In the genomic region with DNA sequence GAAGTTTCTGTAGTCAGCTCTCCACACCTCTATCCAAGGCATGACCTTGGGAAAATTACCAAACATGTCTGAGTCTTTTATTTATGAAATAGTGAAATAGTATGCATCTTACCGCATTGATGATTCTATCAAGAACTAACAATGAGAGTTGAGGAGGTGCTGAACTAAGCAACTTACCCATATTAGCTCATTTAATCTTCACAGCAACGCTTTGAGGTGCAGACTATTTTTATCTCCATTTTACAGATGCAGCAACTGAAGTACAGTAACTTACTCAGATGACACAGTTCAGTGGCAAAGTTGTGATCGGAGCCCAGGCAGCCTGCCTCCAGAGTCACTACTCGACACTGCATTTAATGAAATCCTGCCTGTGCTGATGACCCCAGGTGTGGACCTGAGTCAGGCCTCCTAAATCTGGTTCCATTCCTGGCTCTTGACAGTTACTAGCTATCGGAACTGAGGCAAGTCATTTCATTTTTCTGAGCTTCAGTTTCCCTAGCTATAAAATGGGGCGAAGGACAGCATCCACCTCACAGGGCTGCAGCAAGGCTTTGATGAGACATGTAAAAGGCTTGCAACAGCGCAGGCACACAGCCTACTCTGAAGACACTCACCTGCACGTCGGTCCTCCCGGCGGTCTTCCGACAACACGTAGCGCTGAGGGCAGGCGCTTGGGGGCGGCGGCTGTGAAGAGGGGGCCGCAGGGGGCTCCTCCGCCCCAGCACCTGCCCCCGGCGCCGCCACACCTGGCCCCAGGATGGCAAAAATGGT, we compare ENCODE assay signal across 8 cellular contexts. TPM values are rescaled to one million over a fixed set of nuclear protein-coding genes. Genes with fewer than 3 reads are reported as not detected.
A peak's percentile ranks its signal among the peaks of the same experiment; 100 is the strongest.
DNase-seq lines count a peak whose midpoint lies in the region; ATAC-seq, FAIRE-seq and TF ChIP-seq lines count a peak whose summit lies in the region.

No MANE protein-coding gene starts in this region.

- DNase-seq in NB4 (ENCODE audit: low read depth), result no peak
- DNase-seq in GOT3 (lab: John Stamatoyannopoulos, UW), result no peak
- no peak for DNase-seq in GM12891 (ENCODE audit: insufficient read length, low spot score)

- H3K9me3 ChIP-seq in BLaER1 treated with 17β-estradiol and CSF1 and Interleukin-3, amounts not matched to agents 10 nM and 100 nM (replicated peaks in 1 of 11), result no peaks in the 10 kb centered on the region

- peak overlapping the region; percentile 97 for H3K4me3 Mint-ChIP-seq in dendritic cell treated with granulocyte-macrophage colony-stimulating factor and Interleukin-4, amounts not matched to agents 40 ng/mL and 50 ng/mL, for 4 days
- H3K4me3 Mint-ChIP-seq in nephron, result peak overlapping the region; percentile 55 to 78 (median 78)

- H3K36me3 Mint-ChIP-seq in dendritic cell treated with granulocyte-macrophage colony-stimulating factor and Interleukin-4, amounts not matched to agents 40 ng/mL and 50 ng/mL, for 4 days (ENCODE audit: low read depth), result peaks cover 50% of the 10 kb centered on the region
- peaks cover 23% of the 10 kb centered on the region for H3K36me3 Mint-ChIP-seq in nephron (ENCODE audit: low read depth)

- peaks cover 38% of the 10 kb centered on the region for H3K4me1 Mint-ChIP-seq in dendritic cell treated with granulocyte-macrophage colony-stimulating factor and Interleukin-4, amounts not matched to agents 40 ng/mL and 50 ng/mL, for 4 days (ENCODE audit: low read depth)
- H3K4me1 Mint-ChIP-seq in nephron, result peaks cover 5% of the 10 kb centered on the region

- TF ChIP-seq CTCF in NB4 (IDR thresholded peaks at IDR 0.05; ENCODE audit: low read depth, low read length) (no peak), nephron (IDR thresholded peaks at IDR 0.05; ENCODE audit: unreplicated experiment in 3 of 3) (no peak)

- ATAC-seq in HG03039 (IDR thresholded peaks at IDR 0.05; ENCODE audit: unreplicated experiment), result no peak
- ATAC-seq in HG02885 (IDR thresholded peaks at IDR 0.05; ENCODE audit: poor library complexity, unreplicated experiment), result no peak

- no peaks in the 10 kb centered on the region for H3K9me3 Mint-ChIP-seq in dendritic cell treated with granulocyte-macrophage colony-stimulating factor and Interleukin-4, amounts not matched to agents 40 ng/mL and 50 ng/mL, for 4 days
- no peaks in the 10 kb centered on the region for H3K9me3 Mint-ChIP-seq in nephron

- H3K27me3 Mint-ChIP-seq in dendritic cell treated with granulocyte-macrophage colony-stimulating factor and Interleukin-4, amounts not matched to agents 40 ng/mL and 50 ng/mL, for 4 days, result peaks cover 12% of the 10 kb centered on the region
- H3K27me3 Mint-ChIP-seq in nephron (ENCODE audit: low read depth), result peaks cover 19% of the 10 kb centered on the region

- peak overlapping the region; percentile 72 to 95 (median 88) for H3K4me3 ChIP-seq in BLaER1 treated with 17β-estradiol and CSF1 and Interleukin-3, amounts not matched to agents 10 nM and 100 nM
- peak overlapping the region; percentile 51 for H3K4me3 ChIP-seq in NB4 (ENCODE audit: low read depth, low read length)

- H3K27me3 ChIP-seq in BLaER1 treated with 17β-estradiol and CSF1 and Interleukin-3, amounts not matched to agents 10 nM and 100 nM, result no peaks in the 10 kb centered on the region

- peak overlapping the region in 10 of 11 experiments; percentile 38 to 91 (median 80); a peak in 18 of 22 replicates for H3K27ac ChIP-seq in BLaER1 treated with 17β-estradiol and CSF1 and Interleukin-3, amounts not matched to agents 10 nM and 100 nM

- intact Hi-C loops in dendritic cell treated with granulocyte-macrophage colony-stimulating factor and Interleukin-4, amounts not matched to agents 40 ng/mL and 50 ng/mL, for 4 days (cut with micrococcal nuclease), result loop anchor here (10.0 kb wide), 1 partner anchor 94 kb away; a partner anchor contains a TSS

- H3K9ac ChIP-seq in BLaER1 treated with 17β-estradiol and CSF1 and Interleukin-3, amounts not matched to agents 10 nM and 100 nM, result peak overlapping the region; percentile 78 to 90 (median 85)

- peak overlapping the region; percentile 83 for H3K27ac Mint-ChIP-seq in dendritic cell treated with granulocyte-macrophage colony-stimulating factor and Interleukin-4, amounts not matched to agents 40 ng/mL and 50 ng/mL, for 4 days
- H3K27ac Mint-ChIP-seq in nephron, result no peak overlapping the region

- peaks cover 16 to 57% (median 49%) of the 10 kb centered on the region in 11 experiments; a peak in 20 of 22 replicates for H4K20me1 ChIP-seq in BLaER1 treated with 17β-estradiol and CSF1 and Interleukin-3, amounts not matched to agents 10 nM and 100 nM

- H3K4me1 ChIP-seq in BLaER1 treated with 17β-estradiol and CSF1 and Interleukin-3, amounts not matched to agents 10 nM and 100 nM, result peaks cover 20 to 59% (median 35%) of the 10 kb centered on the region in 10 experiments

- peak overlapping the region; percentile 81 to 99 (median 96) for H3K4me2 ChIP-seq in BLaER1 treated with 17β-estradiol and CSF1 and Interleukin-3, amounts not matched to agents 10 nM and 100 nM

- no peak for TF ChIP-seq POLR2A in NB4 (IDR thresholded peaks at IDR 0.05; ENCODE audit: extremely low read depth, insufficient read length)
- TF ChIP-seq POLR2A in GM12891 (IDR thresholded peaks at IDR 0.05; ENCODE audit: low read depth, low read length), result no peak

- H3K36me3 ChIP-seq in BLaER1 treated with 17β-estradiol and CSF1 and Interleukin-3, amounts not matched to agents 10 nM and 100 nM, result peaks cover 28 to 53% (median 45%) of the 10 kb centered on the region in 11 experiments

- no peak for FAIRE-seq in GM12891 (lab: Jason Lieb, UNC)

TF ChIP-seq in GM12891, 5 proteins besides CTCF, POLR2A, EP300 and RAD21:
- TF ChIP-seq POLR2AphosphoS5 (IDR thresholded peaks at IDR 0.05; ENCODE audit: low read depth, low read length) (no peak), PAX5 (IDR thresholded peaks at IDR 0.05; ENCODE audit: insufficient read depth, low read length, severe bottlenecking) (no peak), SPI1 (IDR thresholded peaks at IDR 0.05; ENCODE audit: low read depth, low read length) (no peak), TAF1 (IDR thresholded peaks at IDR 0.05; ENCODE audit: low read depth, low read length) (no peak), POU2F2 (IDR thresholded peaks at IDR 0.05; ENCODE audit: low read depth, low read length) (no peak)

RNA-seq across cellular contexts. Expression of a gene that starts 1.6 kb away (rescaled TPM):
- polyA plus RNA-seq in GM12891 (2012; ENCODE audit: low read depth, missing spikeins), result 3.3 TPM

RNA-seq across cellular contexts. Expression of a gene that starts 13.7 kb away (rescaled TPM):
- not detected for polyA plus RNA-seq in GM12891 (2012; ENCODE audit: low read depth, missing spikeins)

RNA-seq across cellular contexts. Expression of a gene that starts 14.9 kb away (rescaled TPM):
- 3.9 TPM for polyA plus RNA-seq in GM12891 (2012; ENCODE audit: low read depth, missing spikeins)

RNA-seq across cellular contexts. Expression of a gene that starts 36.7 kb away (rescaled TPM):
- 0.05 TPM for polyA plus RNA-seq in GM12891 (2012; ENCODE audit: low read depth, missing spikeins)

RNA-seq across cellular contexts. Expression of a gene that starts 37.9 kb away (rescaled TPM):
- 51.0 TPM for polyA plus RNA-seq in GM12891 (2012; ENCODE audit: low read depth, missing spikeins)
